Comparison of ENCODE assay signal across 10 cellular contexts in genomic region chr5:109329296-109330252, GRCh38.
DNase-seq lines count a peak whose midpoint lies in the region; ATAC-seq, FAIRE-seq and TF ChIP-seq lines count a peak whose summit lies in the region.
"Had no signal": no experiment of that assay in that cellular context is flagged by ENCODE, and none has a peak within 500 bp of the region (broad histone marks: within the 10 kb centered on the region; RNA-seq: fewer than 3 reads in every experiment).

No MANE protein-coding gene starts in this region.

- no peak for TF ChIP-seq RAD21 in HepG2 (CRISPR knock-in tag; IDR thresholded peaks at IDR 0.05)

- DNase-seq in heart left ventricle, result no peak
- DNase-seq in left ventricle myocardium inferior, result no peak
- peak; percentile 76 for DNase-seq in choroid plexus epithelial cell (ENCODE audit: low read depth)
- DNase-seq in HepG2 (ENCODE audit: low spot score), result no peak
- no peak for DNase-seq in SJCRH30
- no peak for DNase-seq in activated naive CD4-positive, alpha-beta T cell treated with Interleukin-2 at 50 U/mL for 16 hours
- DNase-seq in stimulated activated CD8-positive, alpha-beta memory T cell treated with anti-CD3 and anti-CD28 coated beads, Interleukin-4, amount 100 ng/mL, for 48 hours, result no peak
- DNase-seq: activated CD8-positive, alpha-beta memory T cell treated with anti-CD3 and anti-CD28 coated beads for 24 hours had no signal

- H4K20me1 ChIP-seq in HepG2 (ENCODE audit: insufficient read depth, low read length), result no peaks in the 10 kb centered on the region

- intact Hi-C loops in heart left ventricle (cut with DNase I), result loop anchor here in 1 of 10 donors (10.0 kb wide), 1 partner anchor 545 kb away; no protein-coding TSS in a partner anchor
- intact Hi-C loops in left ventricle myocardium inferior (cut with micrococcal nuclease), result no loop called here
- intact Hi-C loops in HepG2 (cut with micrococcal nuclease; ENCODE audit: unreplicated experiment), result no loop called here

- no peaks in the 10 kb centered on the region for H3K27me3 Mint-ChIP-seq in stimulated activated memory B cell treated with anti-CD40 and anti-IgM and Interleukin-4, amounts not matched to agents 10 μg/mL and 1 μg/mL and 100 μg/mL, for 72 hours

- H3K4me3 Mint-ChIP-seq in stimulated activated memory B cell treated with anti-CD40 and anti-IgM and Interleukin-4, amounts not matched to agents 10 μg/mL and 1 μg/mL and 100 μg/mL, for 72 hours, result no peak overlapping the region

- no peak overlapping the region for H3K9ac ChIP-seq in HepG2 (ENCODE audit: insufficient read depth, low read depth, low read length)

- H3K4me1 Mint-ChIP-seq in stimulated activated memory B cell treated with anti-CD40 and anti-IgM and Interleukin-4, amounts not matched to agents 10 μg/mL and 1 μg/mL and 100 μg/mL, for 72 hours, result no peaks in the 10 kb centered on the region

- ATAC-seq in heart left ventricle, result peak in 3 of 4 donors; percentile 55 to 81 (median 78)
- no peak for ATAC-seq in HepG2
- ATAC-seq in stimulated activated memory B cell treated with anti-CD40 and anti-IgM and Interleukin-4, amounts not matched to agents 10 μg/mL and 1 μg/mL and 100 μg/mL, for 72 hours, result no peak

- TF ChIP-seq POLR2A in heart left ventricle (IDR thresholded peaks at IDR 0.05), result no peak
- TF ChIP-seq POLR2A in HepG2 (IDR thresholded peaks at IDR 0.05; ENCODE audit: insufficient read depth in 1 of 2, low read depth in 2 of 2, low read length in 2 of 2), result no peak

- H3K27ac Mint-ChIP-seq in stimulated activated memory B cell treated with anti-CD40 and anti-IgM and Interleukin-4, amounts not matched to agents 10 μg/mL and 1 μg/mL and 100 μg/mL, for 72 hours, result no peak overlapping the region

- H2AFZ ChIP-seq in HepG2 (ENCODE audit: low read length), result no peak overlapping the region

- H3K27me3 ChIP-seq in heart left ventricle (no peaks in the 10 kb centered on the region), left ventricle myocardium inferior (ENCODE audit: low read depth) (no peaks in the 10 kb centered on the region), HepG2 (ENCODE audit: control insufficient read depth in 1 of 2, insufficient read depth in 2 of 2, low read length in 2 of 2) (no peaks in the 10 kb centered on the region), SJCRH30 (no peaks in the 10 kb centered on the region)
- H3K27me3 ChIP-seq: suprapubic skin had no signal

- no peak overlapping the region for H3K4me2 ChIP-seq in HepG2 (ENCODE audit: low read depth, low read length)

- no peaks in the 10 kb centered on the region for H3K9me3 Mint-ChIP-seq in stimulated activated memory B cell treated with anti-CD40 and anti-IgM and Interleukin-4, amounts not matched to agents 10 μg/mL and 1 μg/mL and 100 μg/mL, for 72 hours

- no TSS peak for BruUV-seq in HepG2 (replicated peaks; lab: Mats Ljungman, UMichigan)

- peaks cover 32% of the 10 kb centered on the region for H3K36me3 Mint-ChIP-seq in stimulated activated memory B cell treated with anti-CD40 and anti-IgM and Interleukin-4, amounts not matched to agents 10 μg/mL and 1 μg/mL and 100 μg/mL, for 72 hours

- H3K9me3 ChIP-seq in heart left ventricle (no peaks in the 10 kb centered on the region), left ventricle myocardium inferior (replicated peaks) (no peaks in the 10 kb centered on the region), HepG2 (ENCODE audit: low read length) (no peaks in the 10 kb centered on the region), SJCRH30 (replicated peaks) (no peaks in the 10 kb centered on the region)
- H3K9me3 ChIP-seq: suprapubic skin had no signal

- in situ Hi-C loops in HepG2 (cut with HindIII; ENCODE audit: extremely low pct_ligation_motif_present, low pct_unique_long_range_greater_than_20kb), result no loop called here

- no peak for FAIRE-seq in HepG2 (lab: Jason Lieb, UNC)

- POLR2A ChIA-PET in HepG2 (lab: Yijun Ruan, JAX), result no interaction called here

- H3K4me1 ChIP-seq in heart left ventricle, result peaks cover 0 to 21% (median 0%) of the 10 kb centered on the region in 12 donors
- peaks cover 11% of the 10 kb centered on the region for H3K4me1 ChIP-seq in left ventricle myocardium inferior
- peaks cover 6% of the 10 kb centered on the region; the same call in 1 of the 2 replicates for H3K4me1 ChIP-seq in HepG2 (ENCODE audit: insufficient read depth, low read length)
- H3K4me1 ChIP-seq in SJCRH30, result peaks cover 5% of the 10 kb centered on the region

- WGBS in heart left ventricle, 4 donors, result 76 to 88% (median 80%) methylated on average over 4 of the region's 4 CpGs
- 93% methylated on average over 4 of the region's 4 CpGs for WGBS in HepG2 (ENCODE audit: low lambda C conversion rate)

- CTCF ChIA-PET in HepG2 (lab: Yijun Ruan, JAX; ENCODE audit: low intra/inter-chr PET ratio, low total read pairs), result no interaction called here

- H3K36me3 ChIP-seq in heart left ventricle (peaks cover 0 to 28% (median 21%) of the 10 kb centered on the region in 9 donors), left ventricle myocardium inferior (peaks cover 4% of the 10 kb centered on the region), HepG2 (replicated peaks in 1 of 2; ENCODE audit: control insufficient read depth in 1 of 2, insufficient read depth in 2 of 2, low read length in 2 of 2) (no peaks in the 10 kb centered on the region; a peak in 1 of 5 replicates), SJCRH30 (peaks cover 2% of the 10 kb centered on the region; the same call in 1 of the 2 replicates)

- TF ChIP-seq EP300 in HepG2 (IDR thresholded peaks at IDR 0.05; ENCODE audit: low read depth in 2 of 2, low read length in 2 of 2) (no peak), HepG2 (CRISPR knock-in tag; IDR thresholded peaks at IDR 0.05; ENCODE audit: borderline replicate concordance) (no peak)

- H3K27ac ChIP-seq in heart left ventricle, result peak overlapping the region in 1 of 12 donors; percentile 52
- H3K27ac ChIP-seq in left ventricle myocardium inferior (replicated peaks), result no peak overlapping the region
- H3K27ac ChIP-seq in HepG2 (ENCODE audit: extremely low read length, insufficient read depth, low read length), result no peak overlapping the region
- H3K27ac ChIP-seq in SJCRH30, result no peak overlapping the region
- H3K27ac ChIP-seq: suprapubic skin had no signal

- H3K4me3 ChIP-seq in heart left ventricle (no peak overlapping the region), left ventricle myocardium inferior (no peak overlapping the region), choroid plexus epithelial cell (ENCODE audit: low read depth, low read length) (no peak overlapping the region), HepG2 (replicated peaks in 1 of 3; ENCODE audit: insufficient read depth in 1 of 3, low read depth in 2 of 3, low read length in 3 of 3) (no peak overlapping the region), SJCRH30 (no peak overlapping the region)
- H3K4me3 ChIP-seq: suprapubic skin had no signal

- H3K79me2 ChIP-seq in HepG2 (ENCODE audit: insufficient read depth, low read length), result no peaks in the 10 kb centered on the region

- TF ChIP-seq CTCF in heart left ventricle (IDR thresholded peaks at IDR 0.05) (no peak), left ventricle myocardium inferior (IDR thresholded peaks at IDR 0.05; ENCODE audit: borderline replicate concordance) (no peak), choroid plexus epithelial cell (conservative IDR thresholded peaks at IDR 0.05; ENCODE audit: low read depth, low read length) (no peak), HepG2 (CRISPR knock-in tag; IDR thresholded peaks at IDR 0.05) (no peak)

TF ChIP-seq in HepG2, 621 proteins besides CTCF, POLR2A, EP300 and RAD21:
- peak; percentile 59 for TF ChIP-seq CEBPB (IDR thresholded peaks at IDR 0.05; ENCODE audit: borderline replicate concordance, low read depth, low read length)
- TF ChIP-seq SRSF9 (IDR thresholded peaks at IDR 0.05; ENCODE audit: borderline replicate concordance, insufficient read depth, low read depth, low read length, poor library complexity, severe bottlenecking), result no peak

Comparison
In these comparisons a context has a peak if more than half of its experiments do, and no peak if none do; other contexts are left out.
1. ATAC-seq: peak in heart left ventricle (3 of 4); none in HepG2 (single experiment) and stimulated activated memory B cell treated with anti-CD40 and anti-IgM and Interleukin-4, amounts not matched to agents 10 μg/mL and 1 μg/mL and 100 μg/mL, for 72 hours (single experiment).